Comparison of ENCODE assay signal across 7 cellular contexts in the genomic region with DNA sequence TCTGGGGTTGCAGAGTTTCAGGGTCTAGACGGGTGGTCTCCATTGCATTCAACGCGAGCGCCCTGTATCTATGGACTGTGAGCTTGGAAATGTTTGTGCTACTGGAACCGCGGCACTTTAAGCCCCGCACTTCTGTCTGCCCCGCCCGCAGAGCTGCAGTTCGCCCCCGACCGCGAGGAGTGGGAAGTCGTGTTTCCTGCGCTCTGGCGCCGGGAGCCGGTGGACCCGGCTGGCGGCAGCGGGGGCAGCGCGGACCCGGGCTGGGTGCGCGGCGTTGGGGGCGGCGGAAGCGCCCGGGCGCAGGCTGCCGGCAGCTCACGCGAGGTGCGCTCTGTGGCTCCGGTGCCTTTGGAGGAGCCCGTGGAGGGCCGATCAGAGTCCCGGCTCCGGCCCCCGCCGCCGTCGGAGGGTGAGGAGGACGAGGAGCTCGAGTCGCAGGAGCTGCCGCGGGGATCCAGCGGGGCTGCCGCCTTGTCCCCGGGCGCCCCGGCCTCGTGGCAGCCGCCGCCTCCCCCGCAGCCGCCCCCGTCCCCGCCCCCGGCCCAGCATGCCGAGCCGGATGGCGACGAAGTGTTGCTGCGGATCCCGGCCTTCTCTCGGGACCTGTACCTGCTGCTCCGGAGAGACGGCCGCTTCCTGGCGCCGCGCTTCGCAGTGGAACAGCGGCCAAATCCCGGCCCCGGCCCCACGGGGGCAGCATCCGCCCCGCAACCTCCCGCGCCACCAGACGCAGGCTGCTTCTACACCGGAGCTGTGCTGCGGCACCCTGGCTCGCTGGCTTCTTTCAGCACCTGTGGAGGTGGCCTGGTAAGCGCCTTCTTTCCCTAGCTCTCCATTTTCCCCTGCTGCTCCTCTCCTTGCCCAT. TPM values are rescaled to one million over a fixed set of nuclear protein-coding genes. Genes with fewer than 3 reads are reported as not detected.
DNase-seq lines count a peak whose midpoint lies in the region; ATAC-seq and TF ChIP-seq lines count a peak whose summit lies in the region.

No MANE protein-coding gene starts in this region.

- in situ Hi-C loops in GM13976 (cut with MboI; ENCODE audit: low sequenced_read_pairs, unreplicated experiment), result no loop called here

- H3K9me3 Mint-ChIP-seq in T-helper 2 cell treated with Interferon-gamma antibody and Interleukin-4, amounts not matched to agents 5 μg/mL and 100 μg/mL, for 36 hours, result no peaks in the 10 kb centered on the region

- peak overlapping the region; percentile 44 for H3K4me3 ChIP-seq in fibroblast of the aortic adventitia (ENCODE audit: low read depth, low read length)

- H3K27me3 Mint-ChIP-seq in T-helper 2 cell treated with Interferon-gamma antibody and Interleukin-4, amounts not matched to agents 5 μg/mL and 100 μg/mL, for 36 hours (ENCODE audit: low read depth), result peaks cover 49% of the 10 kb centered on the region

- H3K36me3 Mint-ChIP-seq in T-helper 2 cell treated with Interferon-gamma antibody and Interleukin-4, amounts not matched to agents 5 μg/mL and 100 μg/mL, for 36 hours (ENCODE audit: low read depth), result peaks cover 1% of the 10 kb centered on the region

- peak overlapping the region; percentile 65 for H3K4me3 Mint-ChIP-seq in T-helper 2 cell treated with Interferon-gamma antibody and Interleukin-4, amounts not matched to agents 5 μg/mL and 100 μg/mL, for 36 hours

- DNase-seq in GM13976 (ENCODE audit: low spot score) (peak; percentile 48), fibroblast of the aortic adventitia (ENCODE audit: low read depth) (peak; percentile 1), occipital lobe (lab: John Stamatoyannopoulos, UW) (peak; percentile 33)
- DNase-seq in T-helper 2 cell treated with Interferon-gamma antibody and Interleukin-4, amounts not matched to agents 5 μg/mL and 100 μg/mL, for 36 hours (ENCODE audit: low spot score), result no peak

- no peak for TF ChIP-seq CTCF in GM13976 (IDR thresholded peaks at IDR 0.05; ENCODE audit: borderline replicate concordance, control extremely low read depth, extremely low read depth, insufficient read depth, missing control alignments)
- TF ChIP-seq CTCF in fibroblast of the aortic adventitia (IDR thresholded peaks at IDR 0.05; ENCODE audit: insufficient read depth, low read length), result peak; percentile 11

- H3K4me1 Mint-ChIP-seq in T-helper 2 cell treated with Interferon-gamma antibody and Interleukin-4, amounts not matched to agents 5 μg/mL and 100 μg/mL, for 36 hours (ENCODE audit: low read depth), result peaks cover 7% of the 10 kb centered on the region

- H3K27ac Mint-ChIP-seq in T-helper 2 cell treated with Interferon-gamma antibody and Interleukin-4, amounts not matched to agents 5 μg/mL and 100 μg/mL, for 36 hours, result no peak overlapping the region

- ATAC-seq in HG02981 (IDR thresholded peaks at IDR 0.05; ENCODE audit: unreplicated experiment), result peak; percentile 66
- ATAC-seq in HG02973 (IDR thresholded peaks at IDR 0.05; ENCODE audit: unreplicated experiment), result no peak
- no peak for ATAC-seq in GM19463 (IDR thresholded peaks at IDR 0.05; ENCODE audit: unreplicated experiment)

RNA-seq across cellular contexts. Expression of a gene that starts 1.1 kb away (rescaled TPM):
- total RNA-seq in fibroblast of the aortic adventitia (ENCODE audit: low replicate concordance), result 0.09 TPM in 1 of 2 replicates, not detected in the other
- 4.2 TPM for total RNA-seq in occipital lobe
